ENCODE assay signal across 1 cellular context in genomic region chr17:44217738-44218343, GRCh38.
TF ChIP-seq lines count a peak whose summit lies in the region.

No MANE protein-coding gene starts in this region.

TF ChIP-seq in HepG2, 621 proteins besides CTCF, POLR2A, EP300 and RAD21 (continued from another document):
- TF ChIP-seq MEIS2 (CRISPR knock-in tag; IDR thresholded peaks at IDR 0.05) (peak; percentile 22; the same call in 1 of the 2 replicates), ZNF282 (IDR thresholded peaks at IDR 0.05; ENCODE audit: partially characterized antibody) (no peak), ZKSCAN1 (IDR thresholded peaks at IDR 0.05; ENCODE audit: low read length) (no peak), GMEB1 (CRISPR knock-in tag; IDR thresholded peaks at IDR 0.05; ENCODE audit: borderline replicate concordance) (no peak), SMYD3 (CRISPR knock-in tag; IDR thresholded peaks at IDR 0.05) (no peak), ZNF543 (CRISPR knock-in tag; IDR thresholded peaks at IDR 0.05) (0 out of 2 replicates have a peak, but pooled peaks have one; percentile 34), ZBTB26 (CRISPR knock-in tag; IDR thresholded peaks at IDR 0.05; ENCODE audit: borderline replicate concordance) (peak; percentile 4; the same call in 1 of the 2 replicates), JARID2 (CRISPR knock-in tag; IDR thresholded peaks at IDR 0.05; ENCODE audit: insufficient replicate concordance) (no peak), TGIF2 (CRISPR knock-in tag; IDR thresholded peaks at IDR 0.05) (0 out of 2 replicates have a peak, but pooled peaks have one; percentile 33), NR1H2 (CRISPR knock-in tag; IDR thresholded peaks at IDR 0.05; ENCODE audit: borderline replicate concordance, low read depth) (no peak), ZFX (CRISPR knock-in tag; IDR thresholded peaks at IDR 0.05; ENCODE audit: low read depth) (peak; percentile 27; the same call in 1 of the 2 replicates), SETDB1 (CRISPR knock-in tag; IDR thresholded peaks at IDR 0.05; ENCODE audit: borderline replicate concordance) (no peak), DMAP1 (CRISPR knock-in tag; IDR thresholded peaks at IDR 0.05) (no peak), PBX3 (CRISPR knock-in tag; IDR thresholded peaks at IDR 0.05; ENCODE audit: borderline replicate concordance) (no peak)
- TF ChIP-seq, protein P1, sequence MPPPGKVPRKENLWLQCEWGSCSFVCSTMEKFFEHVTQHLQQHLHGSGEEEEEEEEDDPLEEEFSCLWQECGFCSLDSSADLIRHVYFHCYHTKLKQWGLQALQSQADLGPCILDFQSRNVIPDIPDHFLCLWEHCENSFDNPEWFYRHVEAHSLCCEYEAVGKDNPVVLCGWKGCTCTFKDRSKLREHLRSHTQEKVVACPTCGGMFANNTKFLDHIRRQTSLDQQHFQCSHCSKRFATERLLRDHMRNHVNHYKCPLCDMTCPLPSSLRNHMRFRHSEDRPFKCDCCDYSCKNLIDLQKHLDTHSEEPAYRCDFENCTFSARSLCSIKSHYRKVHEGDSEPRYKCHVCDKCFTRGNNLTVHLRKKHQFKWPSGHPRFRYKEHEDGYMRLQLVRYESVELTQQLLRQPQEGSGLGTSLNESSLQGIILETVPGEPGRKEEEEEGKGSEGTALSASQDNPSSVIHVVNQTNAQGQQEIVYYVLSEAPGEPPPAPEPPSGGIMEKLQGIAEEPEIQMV (CRISPR knock-in tag; IDR thresholded peaks at IDR 0.05; ENCODE audit: low read depth): no peak
